Comparison of ENCODE assay signal across 1 cellular context in genomic region chr9:87579761-87580626, GRCh38.
A peak's percentile ranks its signal among the peaks of the same experiment; 100 is the strongest.
TF ChIP-seq lines count a peak whose summit lies in the region.

No MANE protein-coding gene starts in this region.

TF ChIP-seq in GM12878, 131 proteins besides CTCF, POLR2A, EP300 and RAD21 (continued from another document and continues in another):
- no peak for TF ChIP-seq FOXK2 (IDR thresholded peaks at IDR 0.05)
- no peak for TF ChIP-seq PBX3 (IDR thresholded peaks at IDR 0.05; ENCODE audit: insufficient replicate concordance, low read depth, low read length)
- TF ChIP-seq NBN (IDR thresholded peaks at IDR 0.05) = no peak
- no peak for TF ChIP-seq HDAC6 (IDR thresholded peaks at IDR 0.05; ENCODE audit: unreplicated experiment)
- no peak for TF ChIP-seq CBX3 (IDR thresholded peaks at IDR 0.05; ENCODE audit: borderline replicate concordance, low read depth)
- no peak for TF ChIP-seq MAX (IDR thresholded peaks at IDR 0.05; ENCODE audit: low read depth, low read length)
- no peak for TF ChIP-seq CHD2 (IDR thresholded peaks at IDR 0.05; ENCODE audit: borderline replicate concordance, low read depth, low read length)
- no peak for TF ChIP-seq SRF (IDR thresholded peaks at IDR 0.05; ENCODE audit: low read depth in 2 of 2, low read length in 2 of 2)
- no peak for TF ChIP-seq BCLAF1 (IDR thresholded peaks at IDR 0.05)
- TF ChIP-seq NR2F1 (conservative IDR thresholded peaks at IDR 0.05) = 0 out of 2 replicates have a peak, but pooled peaks have one; percentile 37
- TF ChIP-seq ASH2L (IDR thresholded peaks at IDR 0.05; ENCODE audit: borderline replicate concordance, low read depth) = no peak
- TF ChIP-seq TBL1XR1 (IDR thresholded peaks at IDR 0.05; ENCODE audit: low read depth, low read length) = no peak
- no peak for TF ChIP-seq PML (IDR thresholded peaks at IDR 0.05; ENCODE audit: low read length)
- TF ChIP-seq BCL3 (IDR thresholded peaks at IDR 0.05; ENCODE audit: borderline replicate concordance, insufficient read depth, low read depth, low read length, poor library complexity, severe bottlenecking) = no peak
- TF ChIP-seq HDAC2 (IDR thresholded peaks at IDR 0.05) = no peak
- TF ChIP-seq NFIC (IDR thresholded peaks at IDR 0.05; ENCODE audit: low read depth, low read length) = peak; percentile 68; the same call in 1 of the 2 replicates
- 0 out of 2 replicates have a peak, but pooled peaks have one; percentile 35 for TF ChIP-seq ATF2 (IDR thresholded peaks at IDR 0.05; ENCODE audit: low read length)
- no peak for TF ChIP-seq NFYA (IDR thresholded peaks at IDR 0.05; ENCODE audit: borderline replicate concordance, low read depth, low read length)
- TF ChIP-seq STAT3 (IDR thresholded peaks at IDR 0.05; ENCODE audit: low read depth, low read length) = no peak
- no peak for TF ChIP-seq ZNF622 (IDR thresholded peaks at IDR 0.05)
- no peak for TF ChIP-seq KDM1A (IDR thresholded peaks at IDR 0.05; ENCODE audit: borderline replicate concordance)
- peak; percentile 58 for TF ChIP-seq IKZF1 (conservative IDR thresholded peaks at IDR 0.05)
- no peak for TF ChIP-seq FOS (IDR thresholded peaks at IDR 0.05; ENCODE audit: borderline replicate concordance, extremely low read depth, insufficient read length)
- no peak for TF ChIP-seq ZNF687 (IDR thresholded peaks at IDR 0.05)
- TF ChIP-seq CBFB (IDR thresholded peaks at IDR 0.05; ENCODE audit: low read depth) = no peak
- no peak for TF ChIP-seq BHLHE40 (IDR thresholded peaks at IDR 0.05; ENCODE audit: borderline replicate concordance in 1 of 2, low read depth in 2 of 2, low read length in 1 of 2)
- no peak for TF ChIP-seq NFXL1 (IDR thresholded peaks at IDR 0.05; ENCODE audit: borderline replicate concordance)
- TF ChIP-seq TCF7 (IDR thresholded peaks at IDR 0.05; ENCODE audit: borderline replicate concordance) = no peak
- TF ChIP-seq ZBTB11 (CRISPR knock-in tag; IDR thresholded peaks at IDR 0.05) = no peak
- TF ChIP-seq REST (IDR thresholded peaks at IDR 0.05; ENCODE audit: low read depth, low read length) = no peak
- TF ChIP-seq IKZF2 (IDR thresholded peaks at IDR 0.05) = peak; percentile 67; a peak in 2 of 4 replicates
- no peak for TF ChIP-seq TCF3 (IDR thresholded peaks at IDR 0.05; ENCODE audit: borderline replicate concordance, insufficient read depth, low read depth, low read length)
- no peak for TF ChIP-seq POU2F2 (IDR thresholded peaks at IDR 0.05; ENCODE audit: borderline replicate concordance, low read depth, low read length)
- no peak for TF ChIP-seq E2F8 (IDR thresholded peaks at IDR 0.05; ENCODE audit: low read depth, partially characterized antibody)
